In genomic region chr2:222655748-222656543, GRCh38 we compare ENCODE assay signal across 1 cellular context.
TF ChIP-seq lines count a peak whose summit lies in the region.

FARSB (minus strand) TSS chr2:222656092; CDS start chr2:222656073, 19 bp downstream.

TF ChIP-seq in HepG2, 621 proteins besides CTCF, POLR2A, EP300 and RAD21 (continued from another document and continues in another):
- TF ChIP-seq, protein P1, sequence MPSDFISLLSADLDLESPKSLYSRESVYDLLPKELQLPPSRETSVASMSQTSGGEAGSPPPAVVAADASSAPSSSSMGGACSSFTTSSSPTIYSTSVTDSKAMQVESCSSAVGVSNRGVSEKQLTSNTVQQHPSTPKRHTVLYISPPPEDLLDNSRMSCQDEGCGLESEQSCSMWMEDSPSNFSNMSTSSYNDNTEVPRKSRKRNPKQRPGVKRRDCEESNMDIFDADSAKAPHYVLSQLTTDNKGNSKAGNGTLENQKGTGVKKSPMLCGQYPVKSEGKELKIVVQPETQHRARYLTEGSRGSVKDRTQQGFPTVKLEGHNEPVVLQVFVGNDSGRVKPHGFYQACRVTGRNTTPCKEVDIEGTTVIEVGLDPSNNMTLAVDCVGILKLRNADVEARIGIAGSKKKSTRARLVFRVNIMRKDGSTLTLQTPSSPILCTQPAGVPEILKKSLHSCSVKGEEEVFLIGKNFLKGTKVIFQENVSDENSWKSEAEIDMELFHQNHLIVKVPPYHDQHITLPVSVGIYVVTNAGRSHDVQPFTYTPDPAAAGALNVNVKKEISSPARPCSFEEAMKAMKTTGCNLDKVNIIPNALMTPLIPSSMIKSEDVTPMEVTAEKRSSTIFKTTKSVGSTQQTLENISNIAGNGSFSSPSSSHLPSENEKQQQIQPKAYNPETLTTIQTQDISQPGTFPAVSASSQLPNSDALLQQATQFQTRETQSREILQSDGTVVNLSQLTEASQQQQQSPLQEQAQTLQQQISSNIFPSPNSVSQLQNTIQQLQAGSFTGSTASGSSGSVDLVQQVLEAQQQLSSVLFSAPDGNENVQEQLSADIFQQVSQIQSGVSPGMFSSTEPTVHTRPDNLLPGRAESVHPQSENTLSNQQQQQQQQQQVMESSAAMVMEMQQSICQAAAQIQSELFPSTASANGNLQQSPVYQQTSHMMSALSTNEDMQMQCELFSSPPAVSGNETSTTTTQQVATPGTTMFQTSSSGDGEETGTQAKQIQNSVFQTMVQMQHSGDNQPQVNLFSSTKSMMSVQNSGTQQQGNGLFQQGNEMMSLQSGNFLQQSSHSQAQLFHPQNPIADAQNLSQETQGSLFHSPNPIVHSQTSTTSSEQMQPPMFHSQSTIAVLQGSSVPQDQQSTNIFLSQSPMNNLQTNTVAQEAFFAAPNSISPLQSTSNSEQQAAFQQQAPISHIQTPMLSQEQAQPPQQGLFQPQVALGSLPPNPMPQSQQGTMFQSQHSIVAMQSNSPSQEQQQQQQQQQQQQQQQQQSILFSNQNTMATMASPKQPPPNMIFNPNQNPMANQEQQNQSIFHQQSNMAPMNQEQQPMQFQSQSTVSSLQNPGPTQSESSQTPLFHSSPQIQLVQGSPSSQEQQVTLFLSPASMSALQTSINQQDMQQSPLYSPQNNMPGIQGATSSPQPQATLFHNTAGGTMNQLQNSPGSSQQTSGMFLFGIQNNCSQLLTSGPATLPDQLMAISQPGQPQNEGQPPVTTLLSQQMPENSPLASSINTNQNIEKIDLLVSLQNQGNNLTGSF (CRISPR knock-in tag; IDR thresholded peaks at IDR 0.05) = peak; percentile 83
- no peak for TF ChIP-seq CERS6 (CRISPR knock-in tag; IDR thresholded peaks at IDR 0.05)
- TF ChIP-seq ZZZ3 (CRISPR knock-in tag; IDR thresholded peaks at IDR 0.05; ENCODE audit: borderline replicate concordance) = peak; percentile 91; the same call in 1 of the 2 replicates
- TF ChIP-seq ZSCAN20 (CRISPR knock-in tag; IDR thresholded peaks at IDR 0.05; ENCODE audit: borderline replicate concordance) = 0 out of 2 replicates have a peak, but pooled peaks have one; percentile 21
- TF ChIP-seq ZNF615 (CRISPR knock-in tag; IDR thresholded peaks at IDR 0.05; ENCODE audit: borderline replicate concordance) = no peak
- TF ChIP-seq MIER3 (CRISPR knock-in tag; IDR thresholded peaks at IDR 0.05; ENCODE audit: borderline replicate concordance) = peak; percentile 29; the same call in 1 of the 2 replicates
- peak; percentile 82; the same call in 1 of the 2 replicates for TF ChIP-seq ZBTB4 (CRISPR knock-in tag; IDR thresholded peaks at IDR 0.05; ENCODE audit: borderline replicate concordance)
- no peak for TF ChIP-seq SCMH1 (CRISPR knock-in tag; IDR thresholded peaks at IDR 0.05; ENCODE audit: borderline replicate concordance)
- TF ChIP-seq SETDB1 (CRISPR knock-in tag; IDR thresholded peaks at IDR 0.05; ENCODE audit: borderline replicate concordance) = no peak
- peak; percentile 54; the same call in 1 of the 2 replicates for TF ChIP-seq PITX1 (CRISPR knock-in tag; IDR thresholded peaks at IDR 0.05)
- TF ChIP-seq ZNF543 (CRISPR knock-in tag; IDR thresholded peaks at IDR 0.05) = peak; percentile 63; the same call in 1 of the 2 replicates
- TF ChIP-seq, protein P2, sequence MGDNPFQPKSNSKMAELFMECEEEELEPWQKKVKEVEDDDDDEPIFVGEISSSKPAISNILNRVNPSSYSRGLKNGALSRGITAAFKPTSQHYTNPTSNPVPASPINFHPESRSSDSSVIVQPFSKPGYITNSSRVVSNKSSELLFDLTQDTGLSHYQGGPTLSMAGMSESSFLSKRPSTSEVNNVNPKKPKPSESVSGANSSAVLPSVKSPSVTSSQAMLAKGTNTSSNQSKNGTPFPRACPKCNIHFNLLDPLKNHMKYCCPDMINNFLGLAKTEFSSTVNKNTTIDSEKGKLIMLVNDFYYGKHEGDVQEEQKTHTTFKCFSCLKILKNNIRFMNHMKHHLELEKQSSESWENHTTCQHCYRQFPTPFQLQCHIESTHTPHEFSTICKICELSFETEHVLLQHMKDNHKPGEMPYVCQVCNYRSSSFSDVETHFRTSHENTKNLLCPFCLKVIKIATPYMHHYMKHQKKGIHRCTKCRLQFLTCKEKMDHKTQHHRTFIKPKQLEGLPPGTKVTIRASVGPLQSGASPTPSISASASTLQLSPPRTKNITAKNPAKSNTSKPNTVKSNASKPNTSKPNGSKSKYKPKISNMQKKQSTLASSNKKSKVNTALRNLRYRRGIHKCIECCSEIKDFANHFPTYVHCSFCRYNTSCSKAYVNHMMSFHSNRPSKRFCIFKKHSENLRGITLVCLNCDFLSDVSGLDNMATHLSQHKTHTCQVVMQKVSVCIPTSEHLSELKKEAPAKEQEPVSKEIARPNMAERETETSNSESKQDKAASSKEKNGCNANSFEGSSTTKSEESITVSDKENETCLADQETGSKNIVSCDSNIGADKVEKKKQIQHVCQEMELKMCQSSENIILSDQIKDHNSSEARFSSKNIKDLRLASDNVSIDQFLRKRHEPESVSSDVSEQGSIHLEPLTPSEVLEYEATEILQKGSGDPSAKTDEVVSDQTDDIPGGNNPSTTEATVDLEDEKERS (CRISPR knock-in tag; IDR thresholded peaks at IDR 0.05) = peak; percentile 50; the same call in 1 of the 2 replicates
- TF ChIP-seq ZEB1 (IDR thresholded peaks at IDR 0.05; ENCODE audit: insufficient replicate concordance, low read depth) = no peak
- peak; percentile 97; the same call in 1 of the 2 replicates for TF ChIP-seq FOXO4 (CRISPR knock-in tag; conservative IDR thresholded peaks at IDR 0.05)
- TF ChIP-seq ADNP (CRISPR knock-in tag; IDR thresholded peaks at IDR 0.05) = no peak
- no peak for TF ChIP-seq ZNF570 (CRISPR knock-in tag; IDR thresholded peaks at IDR 0.05; ENCODE audit: borderline replicate concordance)
- TF ChIP-seq RORA (CRISPR knock-in tag; IDR thresholded peaks at IDR 0.05) = no peak
- TF ChIP-seq ZBTB7A (CRISPR knock-in tag; IDR thresholded peaks at IDR 0.05) = no peak
- TF ChIP-seq, protein P3, sequence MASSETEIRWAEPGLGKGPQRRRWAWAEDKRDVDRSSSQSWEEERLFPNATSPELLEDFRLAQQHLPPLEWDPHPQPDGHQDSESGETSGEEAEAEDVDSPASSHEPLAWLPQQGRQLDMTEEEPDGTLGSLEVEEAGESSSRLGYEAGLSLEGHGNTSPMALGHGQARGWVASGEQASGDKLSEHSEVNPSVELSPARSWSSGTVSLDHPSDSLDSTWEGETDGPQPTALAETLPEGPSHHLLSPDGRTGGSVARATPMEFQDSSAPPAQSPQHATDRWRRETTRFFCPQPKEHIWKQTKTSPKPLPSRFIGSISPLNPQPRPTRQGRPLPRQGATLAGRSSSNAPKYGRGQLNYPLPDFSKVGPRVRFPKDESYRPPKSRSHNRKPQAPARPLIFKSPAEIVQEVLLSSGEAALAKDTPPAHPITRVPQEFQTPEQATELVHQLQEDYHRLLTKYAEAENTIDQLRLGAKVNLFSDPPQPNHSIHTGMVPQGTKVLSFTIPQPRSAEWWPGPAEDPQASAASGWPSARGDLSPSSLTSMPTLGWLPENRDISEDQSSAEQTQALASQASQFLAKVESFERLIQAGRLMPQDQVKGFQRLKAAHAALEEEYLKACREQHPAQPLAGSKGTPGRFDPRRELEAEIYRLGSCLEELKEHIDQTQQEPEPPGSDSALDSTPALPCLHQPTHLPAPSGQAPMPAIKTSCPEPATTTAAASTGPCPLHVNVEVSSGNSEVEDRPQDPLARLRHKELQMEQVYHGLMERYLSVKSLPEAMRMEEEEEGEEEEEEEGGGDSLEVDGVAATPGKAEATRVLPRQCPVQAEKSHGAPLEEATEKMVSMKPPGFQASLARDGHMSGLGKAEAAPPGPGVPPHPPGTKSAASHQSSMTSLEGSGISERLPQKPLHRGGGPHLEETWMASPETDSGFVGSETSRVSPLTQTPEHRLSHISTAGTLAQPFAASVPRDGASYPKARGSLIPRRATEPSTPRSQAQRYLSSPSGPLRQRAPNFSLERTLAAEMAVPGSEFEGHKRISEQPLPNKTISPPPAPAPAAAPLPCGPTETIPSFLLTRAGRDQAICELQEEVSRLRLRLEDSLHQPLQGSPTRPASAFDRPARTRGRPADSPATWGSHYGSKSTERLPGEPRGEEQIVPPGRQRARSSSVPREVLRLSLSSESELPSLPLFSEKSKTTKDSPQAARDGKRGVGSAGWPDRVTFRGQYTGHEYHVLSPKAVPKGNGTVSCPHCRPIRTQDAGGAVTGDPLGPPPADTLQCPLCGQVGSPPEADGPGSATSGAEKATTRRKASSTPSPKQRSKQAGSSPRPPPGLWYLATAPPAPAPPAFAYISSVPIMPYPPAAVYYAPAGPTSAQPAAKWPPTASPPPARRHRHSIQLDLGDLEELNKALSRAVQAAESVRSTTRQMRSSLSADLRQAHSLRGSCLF (CRISPR knock-in tag; IDR thresholded peaks at IDR 0.05; ENCODE audit: borderline replicate concordance) = no peak
- no peak for TF ChIP-seq ZNF629 (CRISPR knock-in tag; conservative IDR thresholded peaks at IDR 0.05)
- TF ChIP-seq ARHGAP35 (CRISPR knock-in tag; IDR thresholded peaks at IDR 0.05; ENCODE audit: borderline replicate concordance) = peak; percentile 95
- peak; percentile 93 for TF ChIP-seq IKZF4 (CRISPR knock-in tag; IDR thresholded peaks at IDR 0.05; ENCODE audit: borderline replicate concordance, low read depth, not compliant biosample characterization)
- no peak for TF ChIP-seq PLRG1 (conservative IDR thresholded peaks at IDR 0.05)
- TF ChIP-seq, protein P4, sequence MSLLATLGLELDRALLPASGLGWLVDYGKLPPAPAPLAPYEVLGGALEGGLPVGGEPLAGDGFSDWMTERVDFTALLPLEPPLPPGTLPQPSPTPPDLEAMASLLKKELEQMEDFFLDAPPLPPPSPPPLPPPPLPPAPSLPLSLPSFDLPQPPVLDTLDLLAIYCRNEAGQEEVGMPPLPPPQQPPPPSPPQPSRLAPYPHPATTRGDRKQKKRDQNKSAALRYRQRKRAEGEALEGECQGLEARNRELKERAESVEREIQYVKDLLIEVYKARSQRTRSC (CRISPR knock-in tag; IDR thresholded peaks at IDR 0.05; ENCODE audit: low read depth) = no peak
- TF ChIP-seq ZNF230 (CRISPR knock-in tag; IDR thresholded peaks at IDR 0.05) = peak; percentile 90; the same call in 1 of the 2 replicates
- TF ChIP-seq KLF16 (CRISPR knock-in tag; IDR thresholded peaks at IDR 0.05) = peak; percentile 30 to 48; a peak in 1 of 4 replicates
- TF ChIP-seq ZSCAN22 (CRISPR knock-in tag; IDR thresholded peaks at IDR 0.05) = no peak
- TF ChIP-seq FLYWCH1 (CRISPR knock-in tag; IDR thresholded peaks at IDR 0.05) = no peak
- TF ChIP-seq TEAD2 (CRISPR knock-in tag; IDR thresholded peaks at IDR 0.05) = no peak
- peak; percentile 90; the same call in 1 of the 2 replicates for TF ChIP-seq ZNF563 (CRISPR knock-in tag; IDR thresholded peaks at IDR 0.05)
- peak; percentile 96 for TF ChIP-seq ZNF280B (CRISPR knock-in tag; IDR thresholded peaks at IDR 0.05; ENCODE audit: borderline replicate concordance)
- no peak for TF ChIP-seq SYNCRIP (IDR thresholded peaks at IDR 0.05; ENCODE audit: insufficient read depth, low read depth, low read length)
